Comparison of ENCODE assay signal across 8 cellular contexts in the genomic region with DNA sequence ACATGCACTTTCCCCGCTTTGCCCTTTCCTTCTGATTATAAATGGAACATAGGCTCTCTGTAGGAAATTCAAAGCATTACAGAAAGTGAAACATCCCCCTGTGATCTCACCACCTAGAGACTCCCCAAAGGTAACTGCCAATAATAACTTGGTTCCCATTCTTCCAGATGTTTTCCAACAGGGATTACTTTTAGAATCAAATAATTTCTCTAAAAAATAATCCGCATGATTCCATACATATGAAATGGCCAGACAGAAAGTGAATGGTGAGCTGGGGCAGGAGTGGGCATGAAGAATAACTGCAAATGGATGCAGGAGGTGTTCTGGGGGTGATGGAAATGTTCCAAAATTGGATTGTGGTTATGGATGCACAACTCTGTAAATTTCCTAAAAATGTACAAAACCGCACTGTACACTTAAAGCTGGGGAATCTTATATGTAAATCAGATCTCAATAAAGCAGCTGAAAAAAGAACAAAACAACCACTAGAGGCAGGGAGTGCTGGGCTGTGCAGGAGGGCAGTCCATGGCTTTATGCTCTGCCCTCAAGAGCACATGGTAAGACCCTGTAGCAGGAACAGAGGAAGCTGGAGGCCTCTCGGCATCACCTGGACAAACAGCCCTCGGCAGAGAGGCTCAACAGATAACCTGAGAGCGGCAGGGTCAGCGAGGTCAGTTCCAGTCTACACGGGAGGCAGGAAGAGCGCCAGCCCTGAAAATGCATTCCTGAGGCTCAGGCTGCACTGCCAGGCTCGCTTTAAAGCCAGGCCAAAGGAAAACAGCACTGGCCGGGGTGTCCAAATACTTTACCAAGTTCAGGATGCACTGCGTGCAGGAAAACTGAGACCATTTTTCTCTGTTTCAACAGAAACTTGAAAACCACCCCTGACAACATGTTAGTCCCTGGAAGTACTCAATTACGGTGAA. TPM values are rescaled to one million over a fixed set of nuclear protein-coding genes. Genes with fewer than 3 reads are reported as not detected.
DNase-seq lines count a peak whose midpoint lies in the region; ATAC-seq, FAIRE-seq and TF ChIP-seq lines count a peak whose summit lies in the region.

No MANE protein-coding gene starts in this region.

- intact Hi-C loops in HepG2 (cut with micrococcal nuclease; ENCODE audit: unreplicated experiment) = no loop called here
- intact Hi-C loops in uterus (cut with DNase I; ENCODE audit: low total_unique reads) = no loop called here

- no TSS peak for BruUV-seq in HepG2 (replicated peaks; lab: Mats Ljungman, UMichigan)

- H4K20me1 ChIP-seq in HepG2 (ENCODE audit: insufficient read depth, low read length) = peaks cover 14% of the 10 kb centered on the region

- 30% methylated on average over 7 of the region's 13 CpGs for WGBS in HepG2 (ENCODE audit: low lambda C conversion rate)

- peak; percentile 99 for FAIRE-seq in HepG2 (lab: Jason Lieb, UNC)

- POLR2A ChIA-PET in HepG2 (lab: Yijun Ruan, JAX) = interaction anchor here (1.1 kb wide), 1 partner anchor 36 kb away, joined by 3 read pairs; no protein-coding TSS in a partner anchor

- H2AFZ ChIP-seq in HepG2 (ENCODE audit: low read length) = no peak overlapping the region

- TF ChIP-seq CTCF in AG09319 (IDR thresholded peaks at IDR 0.05; ENCODE audit: low read depth, low read length) (peak; percentile 44), HepG2 (CRISPR knock-in tag; IDR thresholded peaks at IDR 0.05) (peak; percentile 44), uterus (IDR thresholded peaks at IDR 0.05) (peak in 2 of 4 experiments; percentile 17 to 19)

- H3K4me3 ChIP-seq in HepG2 (replicated peaks in 1 of 3; ENCODE audit: insufficient read depth in 1 of 3, low read depth in 2 of 3, low read length in 3 of 3) = peak overlapping the region in 1 of 3 experiments; percentile 25; a peak in 1 of 6 replicates
- no peak overlapping the region for H3K4me3 ChIP-seq in uterus

- CTCF ChIA-PET in HepG2 (lab: Yijun Ruan, JAX; ENCODE audit: low intra/inter-chr PET ratio, low total read pairs) = interaction anchor here (1.6 kb wide), 1 partner anchor 9 kb away, joined by 3 read pairs; no protein-coding TSS in a partner anchor

- TF ChIP-seq EP300 in HepG2 (IDR thresholded peaks at IDR 0.05; ENCODE audit: low read depth in 2 of 2, low read length in 2 of 2) (peak in 1 of 2 experiments; percentile 82; a peak in 2 of 4 replicates), HepG2 (CRISPR knock-in tag; IDR thresholded peaks at IDR 0.05; ENCODE audit: borderline replicate concordance) (peak; percentile 77; the same call in 1 of the 2 replicates)

- H3K27ac ChIP-seq in HepG2 (ENCODE audit: extremely low read length, insufficient read depth, low read length) = peak overlapping the region; percentile 54
- peak overlapping the region; percentile 74 to 92 for H3K27ac ChIP-seq in uterus

- H3K36me3 ChIP-seq in HepG2 (replicated peaks in 1 of 2; ENCODE audit: control insufficient read depth in 1 of 2, insufficient read depth in 2 of 2, low read length in 2 of 2) (peaks cover 5 to 19% of the 10 kb centered on the region in 2 experiments; a peak in 3 of 5 replicates), uterus (no peaks in the 10 kb centered on the region)

- H3K9me3 ChIP-seq in HepG2 (ENCODE audit: low read length) (no peaks in the 10 kb centered on the region), uterus (no peaks in the 10 kb centered on the region)

- ATAC-seq in HepG2 (peak; percentile 98), GM21515 (IDR thresholded peaks at IDR 0.05; ENCODE audit: unreplicated experiment) (no peak)

- peaks cover 77% of the 10 kb centered on the region for H3K79me2 ChIP-seq in HepG2 (ENCODE audit: insufficient read depth, low read length)

- in situ Hi-C loops in HepG2 (cut with HindIII; ENCODE audit: extremely low pct_ligation_motif_present, low pct_unique_long_range_greater_than_20kb) = no loop called here

- no peaks in the 10 kb centered on the region for H3K27me3 ChIP-seq in HepG2 (ENCODE audit: control insufficient read depth in 1 of 2, insufficient read depth in 2 of 2, low read length in 2 of 2)
- no peaks in the 10 kb centered on the region for H3K27me3 ChIP-seq in uterus

- peak overlapping the region; percentile 54 for H3K4me2 ChIP-seq in HepG2 (ENCODE audit: low read depth, low read length)

- H3K4me1 ChIP-seq in HepG2 (ENCODE audit: insufficient read depth, low read length) (peaks cover 88% of the 10 kb centered on the region), uterus (peaks cover 26 to 48% of the 10 kb centered on the region in 2 donors)

- DNase-seq in AG09319 (ENCODE audit: extremely low read depth, low read depth) (no peak), HK-2 (ENCODE audit: unreplicated experiment) (peak; percentile 43), astrocyte of the hippocampus (ENCODE audit: low read depth, low spot score) (peak; percentile 86), HepG2 (ENCODE audit: low spot score) (peak; percentile 95), uterus (no peak), SKM-1 treated with dmso at 0.1 percent for 144 hours (lab: John Stamatoyannopoulos, UW; ENCODE audit: unreplicated experiment) (no peak), NCI-H526 treated with DMSO at 0.1 percent for 48 hours (lab: John Stamatoyannopoulos, UW) (no peak)

- peak overlapping the region; percentile 22; the same call in 1 of the 2 replicates for H3K9ac ChIP-seq in HepG2 (ENCODE audit: insufficient read depth, low read depth, low read length)

- peak; percentile 61 for TF ChIP-seq RAD21 in HepG2 (CRISPR knock-in tag; IDR thresholded peaks at IDR 0.05)

- TF ChIP-seq POLR2A in HepG2 (IDR thresholded peaks at IDR 0.05; ENCODE audit: insufficient read depth in 1 of 2, low read depth in 2 of 2, low read length in 2 of 2) (no peak), uterus (IDR thresholded peaks at IDR 0.05) (no peak)

TF ChIP-seq in HepG2, 621 proteins besides CTCF, POLR2A, EP300 and RAD21 (continues in another document):
- TF ChIP-seq BHLHE40 (IDR thresholded peaks at IDR 0.05; ENCODE audit: low read length) = no peak
- no peak for TF ChIP-seq PTBP1 (IDR thresholded peaks at IDR 0.05; ENCODE audit: low read depth, low read length, poor library complexity, severe bottlenecking)
- TF ChIP-seq RARG (CRISPR knock-in tag; IDR thresholded peaks at IDR 0.05; ENCODE audit: low read depth) = no peak
- no peak for TF ChIP-seq SRY (CRISPR knock-in tag; IDR thresholded peaks at IDR 0.05)
- peak; percentile 56; the same call in 1 of the 2 replicates for TF ChIP-seq ZFP1 (CRISPR knock-in tag; IDR thresholded peaks at IDR 0.05)
- TF ChIP-seq, protein P1, sequence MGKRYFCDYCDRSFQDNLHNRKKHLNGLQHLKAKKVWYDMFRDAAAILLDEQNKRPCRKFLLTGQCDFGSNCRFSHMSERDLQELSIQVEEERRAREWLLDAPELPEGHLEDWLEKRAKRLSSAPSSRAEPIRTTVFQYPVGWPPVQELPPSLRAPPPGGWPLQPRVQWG (CRISPR knock-in tag; IDR thresholded peaks at IDR 0.05; ENCODE audit: borderline replicate concordance, low read depth) = no peak
- TF ChIP-seq PAWR (CRISPR knock-in tag; IDR thresholded peaks at IDR 0.05; ENCODE audit: borderline replicate concordance) = no peak
- peak; percentile 43; the same call in 1 of the 2 replicates for TF ChIP-seq MED13 (CRISPR knock-in tag; IDR thresholded peaks at IDR 0.05)
- no peak for TF ChIP-seq MLLT10 (CRISPR knock-in tag; IDR thresholded peaks at IDR 0.05)
- no peak for TF ChIP-seq MBNL3 (CRISPR knock-in tag; conservative IDR thresholded peaks at IDR 0.05)
- TF ChIP-seq ZNF354B (CRISPR knock-in tag; IDR thresholded peaks at IDR 0.05) = no peak
- no peak for TF ChIP-seq MAZ (IDR thresholded peaks at IDR 0.05; ENCODE audit: borderline replicate concordance, low read depth, low read length)
- 0 out of 2 replicates have a peak, but pooled peaks have one; percentile 45 for TF ChIP-seq MAZ (CRISPR knock-in tag; IDR thresholded peaks at IDR 0.05; ENCODE audit: low read depth)
- no peak for TF ChIP-seq TCF7 (IDR thresholded peaks at IDR 0.05; ENCODE audit: low read depth)
- peak; percentile 87 for TF ChIP-seq MXD4 (CRISPR knock-in tag; IDR thresholded peaks at IDR 0.05)
- TF ChIP-seq MAF1 (CRISPR knock-in tag; IDR thresholded peaks at IDR 0.05; ENCODE audit: borderline replicate concordance) = no peak
- TF ChIP-seq RXRA (CRISPR knock-in tag; IDR thresholded peaks at IDR 0.05) = peak; percentile 98
- peak; percentile 87 for TF ChIP-seq ZKSCAN8 (CRISPR knock-in tag; IDR thresholded peaks at IDR 0.05; ENCODE audit: borderline replicate concordance)
- TF ChIP-seq ZNF709 (CRISPR knock-in tag; IDR thresholded peaks at IDR 0.05) = 0 out of 2 replicates have a peak, but pooled peaks have one; percentile 7
- 0 out of 2 replicates have a peak, but pooled peaks have one; percentile 66 for TF ChIP-seq SSRP1 (CRISPR knock-in tag; IDR thresholded peaks at IDR 0.05)
- TF ChIP-seq ZNF562 (CRISPR knock-in tag; IDR thresholded peaks at IDR 0.05; ENCODE audit: borderline replicate concordance) = no peak
- peak; percentile 91 for TF ChIP-seq MEIS2 (CRISPR knock-in tag; IDR thresholded peaks at IDR 0.05)

RNA-seq across cellular contexts. Expression of a gene that starts 39.7 kb away (rescaled TPM):
- total RNA-seq in HepG2 (2016; rRNA removed; fragmentation: Illumina TruSeq; extraction: Trizol) (58.9 and 84.1 TPM in 2 replicates), uterus (100 to 1,000 TPM in 3 of 4 donors, 10 to 100 TPM in 1; 94.4 to 281 (median 141) TPM)
- 24.5 and 25.6 TPM in 2 replicates for total RNA-seq in HepG2 (2016; cell fraction: cytosol; rRNA removed; fragmentation: Illumina TruSeq; extraction: Trizol; ENCODE audit: low read depth)
- 61.9 and 68.4 TPM in 2 replicates for total RNA-seq in HepG2 (2016; cell fraction: insoluble cytoplasmic fraction; rRNA removed; fragmentation: Illumina TruSeq; extraction: Trizol)
- 41.5 and 44.2 TPM in 2 replicates for total RNA-seq in HepG2 (2016; cell fraction: membrane; rRNA removed; fragmentation: Illumina TruSeq; extraction: Trizol)
- 33.6 and 37.1 TPM in 2 replicates for total RNA-seq in HepG2 (2016; cell fraction: nucleus; rRNA removed; fragmentation: Illumina TruSeq; extraction: Trizol)
- polyA plus RNA-seq in HepG2 (2011; rRNA removed) = 68.8 and 76.9 TPM in 2 replicates
- polyA plus RNA-seq in HepG2 (2011; cell fraction: cytosol; rRNA removed) = 107 and 113 TPM in 2 replicates
- polyA plus RNA-seq in HepG2 (2011; cell fraction: nucleus; rRNA removed) = 34.6 and 35.9 TPM in 2 replicates
- 142 and 153 TPM in 2 replicates for polyA plus RNA-seq in HepG2 (2012)
- 87.3 and 97.7 TPM in 2 replicates for polyA plus RNA-seq in HepG2 (2016; cell fraction: cytosol; fragmentation: Illumina TruSeq; extraction: Trizol; ENCODE audit: low read depth)
- polyA plus RNA-seq in HepG2 (2016; cell fraction: insoluble cytoplasmic fraction; fragmentation: Illumina TruSeq; extraction: Trizol; ENCODE audit: low read depth) = 211 and 248 TPM in 2 replicates
- 103 and 116 TPM in 2 replicates for polyA plus RNA-seq in HepG2 (2016; cell fraction: membrane; fragmentation: Illumina TruSeq; extraction: Trizol; ENCODE audit: low read depth)
- polyA plus RNA-seq in HepG2 (2016; cell fraction: nucleus; fragmentation: Illumina TruSeq; extraction: Trizol; ENCODE audit: insufficient read depth, low read depth) = 131 and 139 TPM in 2 replicates
- polyA minus RNA-seq in HepG2 (2011; rRNA and poly(A)+ RNA removed; ENCODE audit: low replicate concordance) = 37.1 and 54.9 TPM in 2 replicates
- 49.6 and 56.8 TPM in 2 replicates for polyA minus RNA-seq in HepG2 (2011; cell fraction: cytosol; rRNA and poly(A)+ RNA removed)
- polyA minus RNA-seq in HepG2 (2011; cell fraction: nucleus; rRNA and poly(A)+ RNA removed) = 19.3 and 21.5 TPM in 2 replicates

Comparison
In these comparisons a context has a peak if more than half of its experiments do, and no peak if none do; other contexts are left out.
1. DNase-seq: peak in HK-2 (single experiment), astrocyte of the hippocampus (single experiment) and HepG2 (single experiment); none in AG09319 (single experiment), uterus (0 of 2), SKM-1 treated with dmso at 0.1 percent for 144 hours (single experiment) and NCI-H526 treated with DMSO at 0.1 percent for 48 hours (single experiment).